8 cellular contexts compared by ENCODE assay signal in genomic region chr1:15430787-15431570, GRCh38. TPM values are rescaled to one million over a fixed set of nuclear protein-coding genes. Genes with fewer than 3 reads are reported as not detected.
DNase-seq lines count a peak whose midpoint lies in the region; ATAC-seq and TF ChIP-seq lines count a peak whose summit lies in the region.

No MANE protein-coding gene starts in this region.

- no peaks in the 10 kb centered on the region for H3K27me3 Mint-ChIP-seq in activated B cell treated with CpG ODN at 0.5 μM for 24 hours

- H3K4me3 Mint-ChIP-seq in activated B cell treated with CpG ODN at 0.5 μM for 24 hours, result no peak overlapping the region

- TF ChIP-seq CTCF in activated B cell treated with CpG ODN at 0.5 μM for 24 hours (IDR thresholded peaks at IDR 0.05) (peak; percentile 71), cardiac fibroblast (IDR thresholded peaks at IDR 0.05; ENCODE audit: low read depth, low read length) (peak; percentile 94)

- no peak overlapping the region for H3K4me3 ChIP-seq in Jurkat, Clone E6-1 (ENCODE audit: low read length)
- H3K4me3 ChIP-seq in cardiac fibroblast (replicated peaks in 1 of 2; ENCODE audit: low read depth in 2 of 2, low read length in 2 of 2), result no peak overlapping the region

- ATAC-seq in activated B cell treated with CpG ODN at 0.5 μM for 24 hours (ENCODE audit: low read depth) (peak; percentile 81), left lobe of liver (peak; percentile 85), GM21360 (IDR thresholded peaks at IDR 0.05; ENCODE audit: unreplicated experiment) (no peak)

- peaks cover 34% of the 10 kb centered on the region for H3K36me3 Mint-ChIP-seq in activated B cell treated with CpG ODN at 0.5 μM for 24 hours (ENCODE audit: low read depth)

- H3K4me1 Mint-ChIP-seq in activated B cell treated with CpG ODN at 0.5 μM for 24 hours, result no peaks in the 10 kb centered on the region

- POLR2A ChIA-PET in activated B cell treated with CpG ODN at 0.5 μM for 24 hours (lab: Charles Lee), result interaction anchor here (1.0 to 1.8 kb wide), 2 partner anchors 19 to 107 kb away, joined by 3 to 7 read pairs; no protein-coding TSS in a partner anchor

- DNase-seq in ELF-1 (ENCODE audit: low read depth, low spot score) (peak; percentile 93), activated B cell treated with CpG ODN at 0.5 μM for 24 hours (peak; percentile 78), cardiac fibroblast (ENCODE audit: low read depth in 2 of 2) (peak; percentile 41 to 60), left lobe of liver (ENCODE audit: low spot score) (peak; percentile 73), NCI-H2107 (lab: John Stamatoyannopoulos, UW) (no peak)
- peak; percentile 44 for DNase-seq in Jurkat, Clone E6-1 (ENCODE audit: low read depth, low spot score)
- DNase-seq in stimulated activated CD4-positive, alpha-beta T cell treated with anti-CD3 and anti-CD28 coated beads, Interleukin-4, amount 100 ng/mL, for 48 hours (ENCODE audit: low read depth in 2 of 2), result peak; percentile 67 to 78

- CTCF ChIA-PET in activated B cell treated with CpG ODN at 0.5 μM for 24 hours (lab: Charles Lee), result interaction anchor here (0.8 to 6.8 kb wide), 8 partner anchors 11 to 303 kb away, joined by 3 to 189 read pairs (median 4); no protein-coding TSS in a partner anchor

- H3K27ac Mint-ChIP-seq in activated B cell treated with CpG ODN at 0.5 μM for 24 hours, result no peak overlapping the region

- H3K9me3 Mint-ChIP-seq in activated B cell treated with CpG ODN at 0.5 μM for 24 hours, result no peaks in the 10 kb centered on the region

- intact Hi-C loops in activated B cell treated with CpG ODN at 0.5 μM for 24 hours (cut with micrococcal nuclease), result loop anchor here (1.0 to 2.0 kb wide), 4 partner anchors 14 to 303 kb away; no protein-coding TSS in a partner anchor

RNA-seq across cellular contexts. Expression of gene CTRC, which starts 7.3 kb away (rescaled TPM):
- not detected for polyA plus RNA-seq in Jurkat, Clone E6-1 (2012; ENCODE audit: insufficient read depth, insufficient read length)
- total RNA-seq in activated B cell treated with CpG ODN at 0.5 μM for 24 hours (0.39 and 0.80 TPM in 2 replicates), left lobe of liver (2.7 TPM)

RNA-seq across cellular contexts. Expression of gene EFHD2, which starts 21.3 kb away (rescaled TPM):
- polyA plus RNA-seq in Jurkat, Clone E6-1 (2012; ENCODE audit: insufficient read depth, insufficient read length), result 49.2 TPM
- total RNA-seq in activated B cell treated with CpG ODN at 0.5 μM for 24 hours (55.3 and 56.5 TPM in 2 replicates), left lobe of liver (11.4 TPM)

RNA-seq across cellular contexts. Expression of gene CELA2A, which starts 25.6 kb away (rescaled TPM):
- polyA plus RNA-seq in Jurkat, Clone E6-1 (2012; ENCODE audit: insufficient read depth, insufficient read length), result not detected
- not detected in 2 replicates for total RNA-seq in activated B cell treated with CpG ODN at 0.5 μM for 24 hours
- 0.91 TPM for total RNA-seq in left lobe of liver

RNA-seq across cellular contexts. Expression of gene CELA2B, which starts 44.9 kb away (rescaled TPM):
- not detected for polyA plus RNA-seq in Jurkat, Clone E6-1 (2012; ENCODE audit: insufficient read depth, insufficient read length)
- not detected in 2 replicates for total RNA-seq in activated B cell treated with CpG ODN at 0.5 μM for 24 hours
- 0.83 TPM for total RNA-seq in left lobe of liver
